ENCODE assay signal across 26 cellular contexts in the genomic region with DNA sequence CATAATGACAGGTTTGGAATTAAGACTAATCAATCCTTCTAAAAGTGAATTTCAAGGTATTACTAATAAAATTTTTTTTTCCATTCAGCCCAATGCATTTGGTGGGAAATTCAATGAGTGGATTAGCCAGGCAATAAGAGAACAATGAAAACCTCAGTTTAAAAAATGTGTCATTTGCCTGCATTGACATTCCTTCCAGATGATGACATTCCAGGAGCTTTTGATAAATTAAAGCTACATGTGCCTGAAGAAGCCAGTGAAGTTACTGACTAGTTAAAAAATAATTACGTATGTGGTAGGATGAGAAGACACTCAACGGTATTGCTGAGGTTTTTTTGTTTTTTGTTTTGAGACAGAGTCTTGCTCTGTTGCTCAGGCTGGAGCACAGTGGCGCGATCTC. TPM values are rescaled to one million over a fixed set of nuclear protein-coding genes. Genes with fewer than 3 reads are reported as not detected.
DNase-seq lines count a peak whose midpoint lies in the region; ATAC-seq and TF ChIP-seq lines count a peak whose summit lies in the region.
"Had no signal": no experiment of that assay in that cellular context is flagged by ENCODE, and none has a peak within 500 bp of the region (broad histone marks: within the 10 kb centered on the region; RNA-seq: fewer than 3 reads in every experiment).

No MANE protein-coding gene starts in this region.

- H3K9ac ChIP-seq in mesendoderm (ENCODE audit: low read length), result no peak overlapping the region

- H2BK120ac ChIP-seq in mesendoderm (ENCODE audit: low read depth, low read length), result no peak overlapping the region

- H3K27me3 ChIP-seq in mesendoderm (ENCODE audit: insufficient read depth, low read length, poor library complexity) (no peaks in the 10 kb centered on the region), tibial nerve (no peaks in the 10 kb centered on the region)
- H3K27me3 ChIP-seq: esophagus muscularis mucosa, neutrophil, sigmoid colon, suprapubic skin, uterus had no signal

- no peak overlapping the region for H3K27ac ChIP-seq in mesendoderm (ENCODE audit: low read depth, low read length)
- H3K27ac ChIP-seq in tibial nerve, result no peak overlapping the region
- H3K27ac ChIP-seq: C4-2B, coronary artery, esophagus muscularis mucosa, neutrophil, sigmoid colon, suprapubic skin, uterus had no signal

- H2AK5ac ChIP-seq in mesendoderm (ENCODE audit: low read length), result no peak overlapping the region

- H3K9me3 ChIP-seq in tibial nerve, result no peaks in the 10 kb centered on the region
- H3K9me3 ChIP-seq: esophagus muscularis mucosa, neutrophil, sigmoid colon, suprapubic skin, uterus had no signal

- no peaks in the 10 kb centered on the region for H3K79me2 ChIP-seq in mesendoderm (ENCODE audit: control insufficient read depth, insufficient read depth, low read length)

- H3K4me1 ChIP-seq in mesendoderm (ENCODE audit: control insufficient read depth, low read depth, low read length) (no peaks in the 10 kb centered on the region), tibial nerve (no peaks in the 10 kb centered on the region)
- H3K4me1 ChIP-seq: esophagus muscularis mucosa, sigmoid colon, suprapubic skin, uterus had no signal

- DNase-seq in EH (ENCODE audit: low read depth) (peak; percentile 20), M059J (ENCODE audit: low read depth) (peak; percentile 73), astrocyte of the hippocampus (ENCODE audit: low read depth, low spot score) (peak; percentile 58), mesendoderm (peak; percentile 61), tibial nerve (ENCODE audit: low spot score in 2 of 2) (no peak), Right ventricle myocardium inferior (ENCODE audit: missing footprints) (no peak)
- DNase-seq in activated naive CD4-positive, alpha-beta T cell treated with anti-CD3 and anti-CD28 coated beads, Interleukin-2, amount 50 U/mL, for 16 hours, result no peak
- DNase-seq in stimulated activated CD4-positive, alpha-beta T cell treated with anti-CD3 and anti-CD28 coated beads, Interleukin-1b, Interleukin-23, amount 100 ng/mL, for 48 hours, result no peak
- DNase-seq: activated CD4-positive, alpha-beta memory T cell treated with anti-CD3 and anti-CD28 coated beads, Interleukin-2, amount 10 ng/mL, durations not matched to agents 7 days and 5 days; activated CD8-positive, alpha-beta memory T cell treated with anti-CD3 and anti-CD28 coated beads, Interleukin-2, amount 50 U/mL, for 48 hours; amygdala; foreskin melanocyte; NCI-H1105 treated with DMSO at 0.1 percent for 48 hours; NCI-H1930; NCI-H524 treated with DMSO at 0.1 percent for 48 hours; sigmoid colon; stimulated activated naive B cell treated with anti-CD40 and anti-IgM and Interleukin-4, amounts not matched to agents 10 μg/mL and 1 μg/mL and 100 μg/mL, for 72 hours; uterus had no signal

- ATAC-seq in Right ventricle myocardium inferior, result no peak
- ATAC-seq: activated CD4-positive, CD25-positive, alpha-beta regulatory T cell treated with anti-CD3 and anti-CD28 coated beads, Interleukin-2, amount 50 U/mL, for 24 hours; activated T-helper 17 cell treated with anti-CD3 and anti-CD28 coated beads, Interleukin-2, amount 50 U/mL, for 72 hours; HCT116; stimulated activated naive B cell treated with anti-CD40 and anti-IgM and Interleukin-4, amounts not matched to agents 10 μg/mL and 1 μg/mL and 100 μg/mL, for 72 hours had no signal

- no peak overlapping the region for H3K56ac ChIP-seq in mesendoderm (ENCODE audit: low read length)

- TF ChIP-seq POLR2A in tibial nerve (IDR thresholded peaks at IDR 0.05), result no peak

- no peaks in the 10 kb centered on the region for H3K36me3 ChIP-seq in mesendoderm (ENCODE audit: control insufficient read depth, insufficient read depth, low read length)
- no peaks in the 10 kb centered on the region for H3K36me3 ChIP-seq in tibial nerve
- H3K36me3 ChIP-seq: esophagus muscularis mucosa, neutrophil, sigmoid colon, suprapubic skin, uterus had no signal

- no peak overlapping the region for H3K23ac ChIP-seq in mesendoderm (ENCODE audit: low read length)

- TF ChIP-seq EP300 in tibial nerve (IDR thresholded peaks at IDR 0.05), result no peak

- intact Hi-C loops in Right ventricle myocardium inferior (cut with DNase I), result no loop called here

- no peak overlapping the region for H2BK5ac ChIP-seq in mesendoderm (ENCODE audit: low read length)

- no peak overlapping the region for H3K18ac ChIP-seq in mesendoderm (ENCODE audit: low read length)

- H3K4me2 ChIP-seq in mesendoderm (ENCODE audit: low read length), result no peak overlapping the region

- no peak overlapping the region for H3K4me3 ChIP-seq in mesendoderm (ENCODE audit: low read length)
- H3K4me3 ChIP-seq in tibial nerve, result no peak overlapping the region
- H3K4me3 ChIP-seq: coronary artery, esophagus muscularis mucosa, sigmoid colon, suprapubic skin, uterus had no signal

- no peak overlapping the region for H3K4ac ChIP-seq in mesendoderm (ENCODE audit: low read depth, low read length)

- H4K5ac ChIP-seq in mesendoderm (ENCODE audit: low read length), result no peak overlapping the region

- no peak overlapping the region for H2BK15ac ChIP-seq in mesendoderm (replicated peaks; ENCODE audit: low read depth)

- H4K8ac ChIP-seq in mesendoderm (ENCODE audit: low read depth, low read length), result no peak overlapping the region

- no peak for TF ChIP-seq CTCF in tibial nerve (IDR thresholded peaks at IDR 0.05)

- WGBS in mesendoderm (ENCODE audit: extremely low coverage, insufficient coverage, low lambda C conversion rate), result no CpG with 5 or more reads among the region's 4 CpGs
- WGBS in tibial nerve, 2 donors, result 75 to 77% methylated on average over 4 of the region's 4 CpGs

- no peaks in the 10 kb centered on the region for H3K79me1 ChIP-seq in mesendoderm (ENCODE audit: low read length)

RNA-seq across cellular contexts. Expression of gene RC3H1, which starts 37.9 kb away (rescaled TPM):
- 10.3 and 13.1 TPM in 2 replicates for total RNA-seq in M059J (2014; rRNA removed; shearing (Covaris generic))
- 9.6 TPM for polyA plus RNA-seq in mesendoderm (2013, experiment 1 of 2)
- polyA plus RNA-seq in mesendoderm (2013, experiment 2 of 2), result 8.9 TPM
- total RNA-seq in tibial nerve (10 to 100 TPM; 19.7 to 26.2 (median 22.9) TPM), Right ventricle myocardium inferior (20.2 TPM)

Comparison
In these comparisons a context has a peak if more than half of its experiments do, and no peak if none do; other contexts are left out.
1. DNase-seq: peak in EH (single experiment), M059J (single experiment), astrocyte of the hippocampus (single experiment) and mesendoderm (single experiment); none in activated naive CD4-positive, alpha-beta T cell treated with anti-CD3 and anti-CD28 coated beads, Interleukin-2, amount 50 U/mL, for 16 hours (single experiment), tibial nerve (0 of 2), stimulated activated CD4-positive, alpha-beta T cell treated with anti-CD3 and anti-CD28 coated beads, Interleukin-1b, Interleukin-23, amount 100 ng/mL, for 48 hours (single experiment) and Right ventricle myocardium inferior (single experiment).